Comparison of ENCODE assay signal across 18 cellular contexts in genomic region chr6:168089186-168090063, GRCh38. TPM values are rescaled to one million over a fixed set of nuclear protein-coding genes. Genes with fewer than 3 reads are reported as not detected.
DNase-seq lines count a peak whose midpoint lies in the region; ATAC-seq and TF ChIP-seq lines count a peak whose summit lies in the region.
"Had no signal": no experiment of that assay in that cellular context is flagged by ENCODE, and none has a peak within 500 bp of the region (broad histone marks: within the 10 kb centered on the region; RNA-seq: fewer than 3 reads in every experiment).

No MANE protein-coding gene starts in this region.

- intact Hi-C loops in Caco-2 (cut with micrococcal nuclease; ENCODE audit: unreplicated experiment) = loop anchor here (2.0 to 10.0 kb wide), 2 partner anchors 41 to 235 kb away; no protein-coding TSS in a partner anchor

- H3K4me1 Mint-ChIP-seq in Caco-2 (ENCODE audit: low read depth, unreplicated experiment) = peaks cover 31% of the 10 kb centered on the region
- no peaks in the 10 kb centered on the region for H3K4me1 Mint-ChIP-seq in activated naive CD8-positive, alpha-beta T cell treated with anti-CD3 and anti-CD28 coated beads for 36 hours
- H3K4me1 Mint-ChIP-seq: activated naive CD8-positive, alpha-beta T cell treated with anti-CD3 and anti-CD28 coated beads, Interleukin-2, amount 10 ng/mL, durations not matched to agents 7 days and 5 days; naive thymus-derived CD8-positive, alpha-beta T cell had no signal

- no peaks in the 10 kb centered on the region for H3K9me3 ChIP-seq in Caco-2
- H3K9me3 ChIP-seq: left lung had no signal

- H3K4me3 Mint-ChIP-seq in Caco-2 (ENCODE audit: unreplicated experiment) = no peak overlapping the region
- H3K4me3 Mint-ChIP-seq in activated naive CD8-positive, alpha-beta T cell treated with anti-CD3 and anti-CD28 coated beads for 36 hours = no peak overlapping the region
- H3K4me3 Mint-ChIP-seq: activated naive CD8-positive, alpha-beta T cell treated with anti-CD3 and anti-CD28 coated beads, Interleukin-2, amount 10 ng/mL, durations not matched to agents 7 days and 5 days; activated T-cell treated with anti-CD3 and anti-CD28 coated beads, Interleukin-2, amount 50 U/mL, for 4 hours; naive thymus-derived CD8-positive, alpha-beta T cell had no signal

- H3K36me3 ChIP-seq in Caco-2 (ENCODE audit: control insufficient read depth, insufficient read depth, low read length) = no peaks in the 10 kb centered on the region
- H3K36me3 ChIP-seq: left lung had no signal

- H3K27me3 Mint-ChIP-seq in Caco-2 (ENCODE audit: insufficient read depth, unreplicated experiment) = no peaks in the 10 kb centered on the region
- peaks cover 4% of the 10 kb centered on the region for H3K27me3 Mint-ChIP-seq in activated naive CD8-positive, alpha-beta T cell treated with anti-CD3 and anti-CD28 coated beads for 36 hours
- H3K27me3 Mint-ChIP-seq: activated naive CD8-positive, alpha-beta T cell treated with anti-CD3 and anti-CD28 coated beads, Interleukin-2, amount 10 ng/mL, durations not matched to agents 7 days and 5 days had no signal

- no peaks in the 10 kb centered on the region for H3K36me3 Mint-ChIP-seq in Caco-2 (ENCODE audit: insufficient read depth, unreplicated experiment)
- no peaks in the 10 kb centered on the region for H3K36me3 Mint-ChIP-seq in activated naive CD8-positive, alpha-beta T cell treated with anti-CD3 and anti-CD28 coated beads for 36 hours
- H3K36me3 Mint-ChIP-seq: activated naive CD8-positive, alpha-beta T cell treated with anti-CD3 and anti-CD28 coated beads, Interleukin-2, amount 10 ng/mL, durations not matched to agents 7 days and 5 days; naive thymus-derived CD8-positive, alpha-beta T cell had no signal

- peak overlapping the region; percentile 92 for H3K27ac Mint-ChIP-seq in Caco-2 (ENCODE audit: unreplicated experiment)
- no peak overlapping the region for H3K27ac Mint-ChIP-seq in activated naive CD8-positive, alpha-beta T cell treated with anti-CD3 and anti-CD28 coated beads for 36 hours
- H3K27ac Mint-ChIP-seq: activated naive CD8-positive, alpha-beta T cell treated with anti-CD3 and anti-CD28 coated beads, Interleukin-2, amount 10 ng/mL, durations not matched to agents 7 days and 5 days; naive thymus-derived CD8-positive, alpha-beta T cell had no signal

- H3K9me3 Mint-ChIP-seq in Caco-2 (ENCODE audit: unreplicated experiment) = no peaks in the 10 kb centered on the region
- peaks cover 4% of the 10 kb centered on the region for H3K9me3 Mint-ChIP-seq in activated naive CD8-positive, alpha-beta T cell treated with anti-CD3 and anti-CD28 coated beads for 36 hours
- H3K9me3 Mint-ChIP-seq: activated naive CD8-positive, alpha-beta T cell treated with anti-CD3 and anti-CD28 coated beads, Interleukin-2, amount 10 ng/mL, durations not matched to agents 7 days and 5 days had no signal

- POLR2A ChIA-PET in Caco-2 (lab: Charles Lee) = no interaction called here

- ATAC-seq in esophagus mucosa = no peak
- ATAC-seq: activated T-cell treated with anti-CD3 and anti-CD28 coated beads, Interleukin-2, amount 50 U/mL, for 4 hours; naive thymus-derived CD8-positive, alpha-beta T cell; PC-3 had no signal

- DNase-seq in Caco-2 (no peak), NCI-H1092 (lab: John Stamatoyannopoulos, UW) (peak; percentile 84), NCI-H748 treated with DMSO at 0.1 percent for 48 hours (lab: John Stamatoyannopoulos, UW) (peak; percentile 79), myocyte (ENCODE audit: low read depth) (peak; percentile 41), NCI-H2227 treated with DMSO at 0.1 percent for 48 hours (lab: John Stamatoyannopoulos, UW) (no peak)
- DNase-seq in activated CD4-positive, alpha-beta T cell treated with anti-CD3 and anti-CD28 coated beads for 4 hours = no peak
- no peak for DNase-seq in activated naive CD8-positive, alpha-beta T cell treated with anti-CD3 and anti-CD28 coated beads for 36 hours
- DNase-seq: activated CD4-positive, alpha-beta T cell treated with anti-CD3 and anti-CD28 coated beads, Interleukin-2, amount 50 U/mL, for 4 hours; activated naive CD8-positive, alpha-beta T cell treated with anti-CD3 and anti-CD28 coated beads, Interleukin-2, amount 10 ng/mL, durations not matched to agents 7 days and 5 days; activated T-cell treated with anti-CD3 and anti-CD28 coated beads, Interleukin-2, amount 50 U/mL, for 4 hours; caudate nucleus; effector memory CD4-positive, alpha-beta T cell; hypothalamus; PC-3 had no signal

- H3K27me3 ChIP-seq in Caco-2 (replicated peaks; ENCODE audit: control insufficient read depth, insufficient read depth, low read length) = no peaks in the 10 kb centered on the region
- H3K27me3 ChIP-seq: left lung had no signal

- no peak overlapping the region for H3K4me3 ChIP-seq in Caco-2 (ENCODE audit: low read depth, low read length)
- H3K4me3 ChIP-seq: left lung had no signal

- no TSS peak for BruUV-seq in Caco-2 (replicated peaks; lab: Mats Ljungman, UMichigan)

- H3K4me1 ChIP-seq in Caco-2 = peaks cover 50% of the 10 kb centered on the region
- H3K4me1 ChIP-seq: left lung had no signal

- CTCF ChIA-PET in Caco-2 (lab: Charles Lee) = no interaction called here

- TF ChIP-seq CTCF in Caco-2 (IDR thresholded peaks at IDR 0.05; ENCODE audit: insufficient read depth in 1 of 2, low read depth in 1 of 2, low read length in 1 of 2, severe bottlenecking in 1 of 2, unreplicated experiment in 1 of 2) = no peak

RNA-seq across cellular contexts. Expression of gene FRMD1, which starts 10.4 kb away (rescaled TPM):
- total RNA-seq in Caco-2 (2022) (0.07 and 0.14 TPM in 2 replicates), myocyte (not detected in 2 replicates), esophagus mucosa (not detected)
- 0.18 TPM for polyA plus RNA-seq in myocyte (2012)
- not detected for total RNA-seq in activated naive CD8-positive, alpha-beta T cell treated with anti-CD3 and anti-CD28 coated beads for 36 hours
- total RNA-seq: activated naive CD8-positive, alpha-beta T cell treated with anti-CD3 and anti-CD28 coated beads, Interleukin-2, amount 10 ng/mL, durations not matched to agents 7 days and 5 days; activated T-cell treated with anti-CD3 and anti-CD28 coated beads, Interleukin-2, amount 50 U/mL, for 4 hours; left lung; LHCN-M2; naive thymus-derived CD8-positive, alpha-beta T cell; PC-3 had no signal
- polyA plus RNA-seq: naive thymus-derived CD8-positive, alpha-beta T cell had no signal

Comparison
In these comparisons a context has a peak if more than half of its experiments do, and no peak if none do; other contexts are left out.
1. DNase-seq: peak in NCI-H1092 (single experiment), NCI-H748 treated with DMSO at 0.1 percent for 48 hours (single experiment) and myocyte (single experiment); none in Caco-2 (0 of 2), NCI-H2227 treated with DMSO at 0.1 percent for 48 hours (single experiment), activated CD4-positive, alpha-beta T cell treated with anti-CD3 and anti-CD28 coated beads for 4 hours (0 of 2) and activated naive CD8-positive, alpha-beta T cell treated with anti-CD3 and anti-CD28 coated beads for 36 hours (single experiment).